In the genomic region with DNA sequence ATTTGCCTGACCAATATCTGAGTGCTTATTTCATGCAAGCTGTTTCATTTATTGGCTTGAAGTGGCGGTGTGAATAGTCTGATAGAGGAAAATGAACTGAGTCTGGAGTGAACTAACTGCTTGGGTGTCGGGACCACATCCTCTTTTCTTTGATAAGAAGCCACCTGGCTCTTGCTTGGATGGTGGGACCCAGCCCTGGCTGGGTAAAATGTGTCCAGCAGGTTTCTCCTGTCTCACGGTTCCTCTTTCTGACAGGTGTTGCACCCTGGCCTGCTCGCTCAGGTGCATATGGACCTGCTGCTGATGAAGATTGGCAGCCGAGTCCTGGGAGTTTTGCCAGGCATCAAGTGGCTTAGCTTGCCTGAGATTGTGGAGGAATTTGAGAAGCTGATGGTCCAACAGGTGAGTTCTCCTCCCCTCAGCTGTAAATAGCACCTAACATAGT, we compare ENCODE assay signal across 8 cellular contexts. TPM values are rescaled to one million over a fixed set of nuclear protein-coding genes. Genes with fewer than 3 reads are reported as not detected.
DNase-seq lines count a peak whose midpoint lies in the region; ATAC-seq and TF ChIP-seq lines count a peak whose summit lies in the region.

No MANE protein-coding gene starts in this region.

- intact Hi-C loops in Caco-2 (cut with micrococcal nuclease; ENCODE audit: unreplicated experiment) = no loop called here

- POLR2A ChIA-PET in Caco-2 (lab: Charles Lee) = no interaction called here

- no peak for TF ChIP-seq CTCF in Caco-2 (IDR thresholded peaks at IDR 0.05; ENCODE audit: insufficient read depth in 1 of 2, low read depth in 1 of 2, low read length in 1 of 2, severe bottlenecking in 1 of 2, unreplicated experiment in 1 of 2)

- BruUV-seq in Caco-2 (replicated peaks; lab: Mats Ljungman, UMichigan) = TSS peak; percentile 36

- peak; percentile 25 for ATAC-seq in GM21390 (IDR thresholded peaks at IDR 0.05; ENCODE audit: unreplicated experiment)
- ATAC-seq in activated CD4-positive, CD25-positive, alpha-beta regulatory T cell treated with anti-CD3 and anti-CD28 coated beads, Interleukin-2, amount 50 U/mL, for 24 hours = no peak

- CTCF ChIA-PET in Caco-2 (lab: Charles Lee) = interaction anchor here (0.7 to 0.9 kb wide), 2 partner anchors 14 to 156 kb away, joined by 5 to 6 read pairs; no protein-coding TSS in a partner anchor

- H3K4me1 ChIP-seq in Caco-2 = 0 out of 2 replicates have a peak, but pooled peaks cover 3% of the 10 kb centered on the region

- no peaks in the 10 kb centered on the region for H3K36me3 ChIP-seq in Caco-2 (ENCODE audit: control insufficient read depth, insufficient read depth, low read length)

- H3K4me3 Mint-ChIP-seq in Caco-2 (ENCODE audit: unreplicated experiment) = peak overlapping the region; percentile 81
- peak overlapping the region; percentile 82 to 89 (median 85) for H3K4me3 Mint-ChIP-seq in immature natural killer cell

- no peaks in the 10 kb centered on the region for H3K9me3 Mint-ChIP-seq in Caco-2 (ENCODE audit: unreplicated experiment)
- H3K9me3 Mint-ChIP-seq in immature natural killer cell = no peaks in the 10 kb centered on the region

- H3K4me3 ChIP-seq in Caco-2 (ENCODE audit: low read depth, low read length) = no peak overlapping the region

- H3K9me3 ChIP-seq in Caco-2 = no peaks in the 10 kb centered on the region

- H3K27me3 ChIP-seq in Caco-2 (replicated peaks; ENCODE audit: control insufficient read depth, insufficient read depth, low read length) = no peaks in the 10 kb centered on the region

- H3K4me1 Mint-ChIP-seq in Caco-2 (ENCODE audit: low read depth, unreplicated experiment) (peaks cover 6% of the 10 kb centered on the region), immature natural killer cell (peaks cover 29 to 36% of the 10 kb centered on the region in 2 donors)

- H3K27me3 Mint-ChIP-seq in Caco-2 (ENCODE audit: insufficient read depth, unreplicated experiment) (no peaks in the 10 kb centered on the region), immature natural killer cell (ENCODE audit: low read depth in 3 of 3) (peaks cover 0 to 3% (median 2%) of the 10 kb centered on the region in 3 donors)

- DNase-seq in Caco-2 = no peak
- DNase-seq in NCI-H526 treated with DMSO at 0.1 percent for 48 hours (lab: John Stamatoyannopoulos, UW) = peak; percentile 65
- no peak for DNase-seq in immature natural killer cell
- DNase-seq in OCI-M2 (lab: John Stamatoyannopoulos, UW; ENCODE audit: unreplicated experiment) = no peak
- DNase-seq in SW480 (ENCODE audit: low spot score) = no peak
- no peak for DNase-seq in COR-L47 (lab: John Stamatoyannopoulos, UW)

- H3K27ac Mint-ChIP-seq in Caco-2 (ENCODE audit: unreplicated experiment) (no peak overlapping the region), immature natural killer cell (peak overlapping the region; percentile 53 to 87 (median 80))

- H3K36me3 Mint-ChIP-seq in Caco-2 (ENCODE audit: insufficient read depth, unreplicated experiment) (peaks cover 19% of the 10 kb centered on the region), immature natural killer cell (peaks cover 5 to 21% (median 17%) of the 10 kb centered on the region in 3 donors)

RNA-seq across cellular contexts. Expression of gene ADCK2, which starts 1.6 kb away (rescaled TPM):
- 17.7 and 21.4 TPM in 2 replicates for total RNA-seq in Caco-2 (2022)
- polyA plus RNA-seq in immature natural killer cell = 10 to 100 TPM; 27.8 to 37.1 (median 33.9) TPM

RNA-seq across cellular contexts. Expression of gene NDUFB2, which starts 22.1 kb away (rescaled TPM):
- 166 and 188 TPM in 2 replicates for total RNA-seq in Caco-2 (2022)
- polyA plus RNA-seq in immature natural killer cell = 1,000 to 10,000 TPM in 1 of 3 donors, 100 to 1,000 TPM in 2; 742 to 1,051 (median 942) TPM

RNA-seq across cellular contexts. Expression of gene DENND2A, which starts 33.8 kb away (rescaled TPM):
- total RNA-seq in Caco-2 (2022) = 0.67 and 0.95 TPM in 2 replicates
- polyA plus RNA-seq in immature natural killer cell = not detected
